ENCODE assay signal across 1 cellular context in genomic region chr17:28750178-28751047, GRCh38.
TF ChIP-seq lines count a peak whose summit lies in the region.

No MANE protein-coding gene starts in this region.

TF ChIP-seq in A549, 52 proteins besides CTCF, POLR2A, EP300 and RAD21 (continued from another document):
- TF ChIP-seq REST (IDR thresholded peaks at IDR 0.05) (peak; percentile 2; the same call in 1 of the 2 replicates), GATA3 (IDR thresholded peaks at IDR 0.05; ENCODE audit: borderline replicate concordance) (no peak), NR3C1 (IDR thresholded peaks at IDR 0.05) (no peak), ZSCAN20 (CRISPR knock-in tag; IDR thresholded peaks at IDR 0.05) (no peak), CHD2 (IDR thresholded peaks at IDR 0.05; ENCODE audit: low read length, partially characterized antibody) (peak; percentile 27), FOSB (CRISPR knock-in tag; IDR thresholded peaks at IDR 0.05) (0 out of 2 replicates have a peak, but pooled peaks have one; percentile 3), NFE2L2 (conservative IDR thresholded peaks at IDR 0.05; ENCODE audit: low read length) (0 out of 2 replicates have a peak, but pooled peaks have one; percentile 25), FOXS1 (CRISPR knock-in tag; IDR thresholded peaks at IDR 0.05) (no peak), NPAS2 (CRISPR knock-in tag; IDR thresholded peaks at IDR 0.05; ENCODE audit: borderline replicate concordance) (no peak), MAFK (IDR thresholded peaks at IDR 0.05; ENCODE audit: partially characterized antibody) (no peak), CEBPB (IDR thresholded peaks at IDR 0.05) (peak in 1 of 2 experiments; percentile 3; a peak in 1 of 4 replicates), KDM1A (IDR thresholded peaks at IDR 0.05; ENCODE audit: low read depth) (no peak), HES2 (IDR thresholded peaks at IDR 0.05) (no peak), ZC3H11A (IDR thresholded peaks at IDR 0.05) (no peak), FOSL2 (IDR thresholded peaks at IDR 0.05) (no peak), FOSL2 (CRISPR knock-in tag; IDR thresholded peaks at IDR 0.05) (peak; percentile 10; the same call in 1 of the 2 replicates), HDAC2 (IDR thresholded peaks at IDR 0.05) (no peak), MYC (IDR thresholded peaks at IDR 0.05; ENCODE audit: borderline replicate concordance, low read length) (no peak), HOXB5 (CRISPR knock-in tag; IDR thresholded peaks at IDR 0.05) (no peak), BHLHE40 (IDR thresholded peaks at IDR 0.05; ENCODE audit: low read depth, low read length) (no peak), CHD4 (IDR thresholded peaks at IDR 0.05; ENCODE audit: borderline replicate concordance) (no peak), ESRRA (IDR thresholded peaks at IDR 0.05; ENCODE audit: borderline replicate concordance, low read length) (no peak), TP53 (CRISPR knock-in tag; IDR thresholded peaks at IDR 0.05) (no peak), SREBF2 (IDR thresholded peaks at IDR 0.05) (no peak), RCOR1 (IDR thresholded peaks at IDR 0.05; ENCODE audit: low read depth, low read length) (no peak), RNF2 (IDR thresholded peaks at IDR 0.05; ENCODE audit: borderline replicate concordance, low read depth) (no peak), MAZ (IDR thresholded peaks at IDR 0.05; ENCODE audit: borderline replicate concordance, low read depth, low read length) (0 out of 2 replicates have a peak, but pooled peaks have one; percentile 54), SMC3 (IDR thresholded peaks at IDR 0.05) (peak; percentile 98), TFCP2L1 (CRISPR knock-in tag; IDR thresholded peaks at IDR 0.05) (no peak), ZNF302 (CRISPR knock-in tag; IDR thresholded peaks at IDR 0.05) (no peak), KDM5A (IDR thresholded peaks at IDR 0.05) (no peak), EHMT2 (IDR thresholded peaks at IDR 0.05; ENCODE audit: low read depth) (no peak), JUN (IDR thresholded peaks at IDR 0.05) (peak; percentile 44 to 68; a peak in 2 of 5 replicates), JUNB (IDR thresholded peaks at IDR 0.05) (no peak), EHF (CRISPR knock-in tag; IDR thresholded peaks at IDR 0.05) (no peak), ELK1 (IDR thresholded peaks at IDR 0.05; ENCODE audit: low read depth, low read length) (no peak), CBX8 (IDR thresholded peaks at IDR 0.05) (no peak), HEYL (CRISPR knock-in tag; IDR thresholded peaks at IDR 0.05) (no peak), ZFP36 (IDR thresholded peaks at IDR 0.05; ENCODE audit: borderline replicate concordance, partially characterized antibody) (no peak)
- TF ChIP-seq, protein P1, sequence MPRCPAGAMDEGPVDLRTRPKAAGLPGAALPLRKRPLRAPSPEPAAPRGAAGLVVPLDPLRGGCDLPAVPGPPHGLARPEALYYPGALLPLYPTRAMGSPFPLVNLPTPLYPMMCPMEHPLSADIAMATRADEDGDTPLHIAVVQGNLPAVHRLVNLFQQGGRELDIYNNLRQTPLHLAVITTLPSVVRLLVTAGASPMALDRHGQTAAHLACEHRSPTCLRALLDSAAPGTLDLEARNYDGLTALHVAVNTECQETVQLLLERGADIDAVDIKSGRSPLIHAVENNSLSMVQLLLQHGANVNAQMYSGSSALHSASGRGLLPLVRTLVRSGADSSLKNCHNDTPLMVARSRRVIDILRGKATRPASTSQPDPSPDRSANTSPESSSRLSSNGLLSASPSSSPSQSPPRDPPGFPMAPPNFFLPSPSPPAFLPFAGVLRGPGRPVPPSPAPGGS (IDR thresholded peaks at IDR 0.05): peak; percentile 34; the same call in 1 of the 3 replicates
- TF ChIP-seq, protein P2, sequence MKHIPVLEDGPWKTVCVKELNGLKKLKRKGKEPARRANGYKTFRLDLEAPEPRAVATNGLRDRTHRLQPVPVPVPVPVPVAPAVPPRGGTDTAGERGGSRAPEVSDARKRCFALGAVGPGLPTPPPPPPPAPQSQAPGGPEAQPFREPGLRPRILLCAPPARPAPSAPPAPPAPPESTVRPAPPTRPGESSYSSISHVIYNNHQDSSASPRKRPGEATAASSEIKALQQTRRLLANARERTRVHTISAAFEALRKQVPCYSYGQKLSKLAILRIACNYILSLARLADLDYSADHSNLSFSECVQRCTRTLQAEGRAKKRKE (CRISPR knock-in tag; IDR thresholded peaks at IDR 0.05; ENCODE audit: low read depth): no peak
